Comparison of ENCODE assay signal across 22 cellular contexts in genomic region chr2:128622371-128622770, GRCh38.
A peak's percentile ranks its signal among the peaks of the same experiment; 100 is the strongest.
DNase-seq lines count a peak whose midpoint lies in the region; ATAC-seq and TF ChIP-seq lines count a peak whose summit lies in the region.
"Had no signal": no experiment of that assay in that cellular context is flagged by ENCODE, and none has a peak within 500 bp of the region (broad histone marks: within the 10 kb centered on the region; RNA-seq: fewer than 3 reads in every experiment).

No MANE protein-coding gene starts in this region.

- H3K27ac Mint-ChIP-seq in effector memory CD8-positive, alpha-beta T cell, result no peak overlapping the region
- H3K27ac Mint-ChIP-seq: activated naive CD8-positive, alpha-beta T cell treated with anti-CD3 and anti-CD28 coated beads, Interleukin-2, amount 50 U/mL, for 24 hours had no signal

- H3K27me3 ChIP-seq in gastroesophageal sphincter (no peaks in the 10 kb centered on the region), upper lobe of right lung (no peaks in the 10 kb centered on the region)
- H3K27me3 ChIP-seq: hepatocyte, SJCRH30, upper lobe of left lung had no signal

- no peak for TF ChIP-seq EP300 in gastroesophageal sphincter (IDR thresholded peaks at IDR 0.05)

- H3K9me3 Mint-ChIP-seq in effector memory CD8-positive, alpha-beta T cell, result no peaks in the 10 kb centered on the region
- H3K9me3 Mint-ChIP-seq: activated naive CD8-positive, alpha-beta T cell treated with anti-CD3 and anti-CD28 coated beads, Interleukin-2, amount 50 U/mL, for 24 hours; nephron; T-helper 1 cell treated with Interleukin-12 subunit alpha and Interleukin-12 subunit beta and Interleukin-4 antibody, amounts not matched to agents 30 μg/mL and 1 μg/mL, for 36 hours had no signal

- no peak for TF ChIP-seq CTCF in gastroesophageal sphincter (IDR thresholded peaks at IDR 0.05)
- no peak for TF ChIP-seq CTCF in upper lobe of right lung (IDR thresholded peaks at IDR 0.05)

- H3K36me3 ChIP-seq in gastroesophageal sphincter (no peaks in the 10 kb centered on the region), upper lobe of right lung (no peaks in the 10 kb centered on the region)
- H3K36me3 ChIP-seq: HAP-1, SJCRH30, upper lobe of left lung had no signal

- no peaks in the 10 kb centered on the region for H3K9me3 ChIP-seq in gastroesophageal sphincter
- H3K9me3 ChIP-seq in upper lobe of right lung, result no peaks in the 10 kb centered on the region
- H3K9me3 ChIP-seq: HAP-1, psoas muscle, SJCRH30, upper lobe of left lung had no signal

- H3K4me3 ChIP-seq in gastroesophageal sphincter, result no peak overlapping the region
- no peak overlapping the region for H3K4me3 ChIP-seq in upper lobe of right lung
- H3K4me3 ChIP-seq: HAP-1, hepatocyte, psoas muscle, SJCRH30, upper lobe of left lung had no signal

- H3K4me1 ChIP-seq in gastroesophageal sphincter (no peaks in the 10 kb centered on the region), upper lobe of right lung (peaks cover 3% of the 10 kb centered on the region)
- H3K4me1 ChIP-seq: HAP-1, psoas muscle had no signal

- no CpG with 5 or more reads among the region's 7 CpGs for WGBS in gastroesophageal sphincter (ENCODE audit: low coverage in 1 of 2), 2 donors

- ATAC-seq in gastroesophageal sphincter, result peak; percentile 50
- peak; percentile 84 for ATAC-seq in upper lobe of right lung
- ATAC-seq in effector memory CD8-positive, alpha-beta T cell (replicated peaks), result no peak
- ATAC-seq: activated naive CD8-positive, alpha-beta T cell treated with anti-CD3 and anti-CD28 coated beads, Interleukin-2, amount 50 U/mL, for 24 hours; psoas muscle had no signal

- H3K36me3 Mint-ChIP-seq in effector memory CD8-positive, alpha-beta T cell (ENCODE audit: insufficient read depth), result peaks cover 6% of the 10 kb centered on the region

- intact Hi-C loops in upper lobe of right lung (cut with DNase I), result no loop called here

- no peak overlapping the region for H3K4me3 Mint-ChIP-seq in effector memory CD8-positive, alpha-beta T cell
- H3K4me3 Mint-ChIP-seq: activated naive CD8-positive, alpha-beta T cell treated with anti-CD3 and anti-CD28 coated beads, Interleukin-2, amount 50 U/mL, for 24 hours; nephron; T-helper 1 cell treated with Interleukin-12 subunit alpha and Interleukin-12 subunit beta and Interleukin-4 antibody, amounts not matched to agents 30 μg/mL and 1 μg/mL, for 36 hours had no signal

- DNase-seq in SIG-M5 treated with dmso at 0.1 percent for 504 hours (lab: John Stamatoyannopoulos, UW; ENCODE audit: unreplicated experiment), result peak; percentile 5
- DNase-seq in SIG-M5 (lab: John Stamatoyannopoulos, UW), result no peak
- peak; percentile 81 for DNase-seq in mesenteric fat pad (ENCODE audit: low spot score)
- DNase-seq in upper lobe of right lung, result peak; percentile 64
- no peak for DNase-seq in effector memory CD8-positive, alpha-beta T cell
- no peak for DNase-seq in HuH-7 (ENCODE audit: low spot score)
- no peak for DNase-seq in HPDE6-E6E7 (ENCODE audit: extremely low spot score)
- DNase-seq: activated CD4-positive, alpha-beta T cell treated with anti-CD3 and anti-CD28 coated beads, Interleukin-2, amount 50 U/mL, for 1 hour; activated CD8-positive, alpha-beta memory T cell treated with anti-CD3 and anti-CD28 coated beads, Interleukin-2, amount 50 U/mL, for 48 hours; activated naive CD8-positive, alpha-beta T cell treated with anti-CD3 and anti-CD28 coated beads, Interleukin-2, amount 50 U/mL, for 24 hours; mesendoderm; NCI-H1417; NCI-H524 treated with DMSO at 0.1 percent for 48 hours; SJCRH30 had no signal

- no peaks in the 10 kb centered on the region for H3K4me1 Mint-ChIP-seq in effector memory CD8-positive, alpha-beta T cell (ENCODE audit: low read depth in 2 of 2)

- TF ChIP-seq POLR2A in gastroesophageal sphincter (IDR thresholded peaks at IDR 0.05), result no peak

- no peak overlapping the region for H3K27ac ChIP-seq in gastroesophageal sphincter
- no peak overlapping the region for H3K27ac ChIP-seq in upper lobe of right lung
- H3K27ac ChIP-seq: hepatocyte, psoas muscle, SJCRH30, upper lobe of left lung, VCaP had no signal

- peaks cover 7 to 36% of the 10 kb centered on the region in 2 donors for H3K27me3 Mint-ChIP-seq in effector memory CD8-positive, alpha-beta T cell

Comparison
In these comparisons a context has a peak if more than half of its experiments do, and no peak if none do; other contexts are left out.
1. DNase-seq: peak in SIG-M5 treated with dmso at 0.1 percent for 504 hours (single experiment), mesenteric fat pad (single experiment) and upper lobe of right lung (single experiment); none in SIG-M5 (single experiment), effector memory CD8-positive, alpha-beta T cell (0 of 3), HuH-7 (single experiment) and HPDE6-E6E7 (single experiment).